ENCODE assay signal across 8 cellular contexts in genomic region chr20:61130156-61130555, GRCh38.
"Had no signal": no experiment of that assay in that cellular context is flagged by ENCODE, and none has a peak within 500 bp of the region (broad histone marks: within the 10 kb centered on the region; RNA-seq: fewer than 3 reads in every experiment).

No MANE protein-coding gene starts in this region.

- H3K9me3 Mint-ChIP-seq: HFFc6 had no signal

- H3K9me3 ChIP-seq: HAP-1 had no signal

- DNase-seq: GM23248, GOT3, H7, HFFc6, IMR-90 had no signal

- H3K27ac ChIP-seq: GM23248 had no signal

- H3K4me1 ChIP-seq: HAP-1 had no signal

- H3K36me3 ChIP-seq: HAP-1 had no signal

- H3K4me3 ChIP-seq: GM23248, HAP-1, K562 had no signal

- ATAC-seq: HCT116, K562 had no signal

- H3K27ac Mint-ChIP-seq: HFFc6 had no signal

- H3K4me3 Mint-ChIP-seq: HFFc6 had no signal
